In the genomic region with DNA sequence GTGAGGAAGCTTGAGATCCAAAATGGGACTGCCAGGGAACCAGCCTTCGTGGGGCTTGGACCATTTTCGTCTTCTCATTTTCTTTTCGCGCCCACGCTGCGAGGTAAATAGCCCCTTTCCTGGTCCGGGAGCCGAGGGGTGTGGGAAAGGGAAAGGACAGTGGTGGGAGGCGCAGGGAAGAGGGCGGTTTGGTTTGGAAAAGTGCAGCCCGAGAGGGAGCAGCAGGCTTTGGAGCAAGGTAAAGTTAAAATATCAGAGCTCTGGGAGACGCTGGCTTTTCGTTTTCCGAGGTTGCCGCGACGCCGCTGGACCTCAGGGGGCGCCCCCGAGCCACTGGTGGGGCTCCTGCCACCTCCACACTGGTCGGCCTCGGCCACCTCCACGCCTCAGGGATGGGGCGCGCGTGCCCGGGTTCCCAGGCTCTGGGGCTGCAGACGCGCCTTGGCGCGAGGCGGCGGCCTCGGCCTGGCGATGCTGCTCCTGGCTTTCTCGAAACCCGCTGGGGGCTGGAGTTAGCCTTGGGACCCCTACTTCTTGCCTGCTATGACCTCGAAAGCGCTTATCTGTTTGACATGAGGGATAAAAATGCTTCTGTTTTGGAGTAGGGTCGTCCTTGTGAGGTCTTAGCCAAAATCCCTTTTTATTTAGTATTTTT, we compare ENCODE assay signal across 8 cellular contexts. TPM values are rescaled to one million over a fixed set of nuclear protein-coding genes. Genes with fewer than 3 reads are reported as not detected.
A peak's percentile ranks its signal among the peaks of the same experiment; 100 is the strongest.
DNase-seq lines count a peak whose midpoint lies in the region; ATAC-seq lines count a peak whose summit lies in the region.

No MANE protein-coding gene starts in this region.

- peak overlapping the region; percentile 98 for H3K9ac ChIP-seq in HUES64 (ENCODE audit: low read depth, low read length)

- H3K27ac ChIP-seq in HUES64 (ENCODE audit: low read depth, low read length): no peak overlapping the region
- H3K27ac ChIP-seq in cingulate gyrus (ENCODE audit: low read depth, low read length): peak overlapping the region; percentile 83
- H3K27ac ChIP-seq in layer of hippocampus (ENCODE audit: low read depth, low read length): peak overlapping the region; percentile 27

- no peaks in the 10 kb centered on the region for H3K9me3 Mint-ChIP-seq in stimulated activated memory B cell treated with anti-CD40 and anti-IgM and Interleukin-4, amounts not matched to agents 10 μg/mL and 1 μg/mL and 100 μg/mL, for 72 hours
- H3K9me3 Mint-ChIP-seq in activated naive CD4-positive, alpha-beta T cell treated with anti-CD3 and anti-CD28 coated beads, Interleukin-2, amount 10 ng/mL, durations not matched to agents 7 days and 5 days: no peaks in the 10 kb centered on the region

- H3K27me3 Mint-ChIP-seq in stimulated activated memory B cell treated with anti-CD40 and anti-IgM and Interleukin-4, amounts not matched to agents 10 μg/mL and 1 μg/mL and 100 μg/mL, for 72 hours: peaks cover 48% of the 10 kb centered on the region
- H3K27me3 Mint-ChIP-seq in activated naive CD4-positive, alpha-beta T cell treated with anti-CD3 and anti-CD28 coated beads, Interleukin-2, amount 10 ng/mL, durations not matched to agents 7 days and 5 days: peaks cover 79% of the 10 kb centered on the region

- no peaks in the 10 kb centered on the region for H3K36me3 Mint-ChIP-seq in stimulated activated memory B cell treated with anti-CD40 and anti-IgM and Interleukin-4, amounts not matched to agents 10 μg/mL and 1 μg/mL and 100 μg/mL, for 72 hours
- no peaks in the 10 kb centered on the region for H3K36me3 Mint-ChIP-seq in activated naive CD4-positive, alpha-beta T cell treated with anti-CD3 and anti-CD28 coated beads, Interleukin-2, amount 10 ng/mL, durations not matched to agents 7 days and 5 days

- CTCF ChIA-PET in activated naive CD4-positive, alpha-beta T cell treated with anti-CD3 and anti-CD28 coated beads, Interleukin-2, amount 10 ng/mL, durations not matched to agents 7 days and 5 days (lab: Charles Lee): interaction anchor here (1.4 to 1.6 kb wide), 3 partner anchors 34 to 623 kb away, joined by 3 to 4 read pairs (median 4); no protein-coding TSS in a partner anchor

- no peak for ATAC-seq in stimulated activated memory B cell treated with anti-CD40 and anti-IgM and Interleukin-4, amounts not matched to agents 10 μg/mL and 1 μg/mL and 100 μg/mL, for 72 hours
- ATAC-seq in GM21447 (IDR thresholded peaks at IDR 0.05; ENCODE audit: unreplicated experiment) (no peak), HG03457 (IDR thresholded peaks at IDR 0.05; ENCODE audit: unreplicated experiment) (no peak)

- no peak overlapping the region for H3K27ac Mint-ChIP-seq in stimulated activated memory B cell treated with anti-CD40 and anti-IgM and Interleukin-4, amounts not matched to agents 10 μg/mL and 1 μg/mL and 100 μg/mL, for 72 hours
- no peak overlapping the region for H3K27ac Mint-ChIP-seq in activated naive CD4-positive, alpha-beta T cell treated with anti-CD3 and anti-CD28 coated beads, Interleukin-2, amount 10 ng/mL, durations not matched to agents 7 days and 5 days

- peak in 13 of 14 donors; percentile 4 to 84 (median 59) for DNase-seq in C1 segment of cervical spinal cord (lab: John Stamatoyannopoulos, UW)
- no peak for DNase-seq in activated naive CD4-positive, alpha-beta T cell treated with anti-CD3 and anti-CD28 coated beads, Interleukin-2, amount 10 ng/mL, durations not matched to agents 7 days and 5 days

- peak overlapping the region; percentile 62 for H3K4me3 Mint-ChIP-seq in stimulated activated memory B cell treated with anti-CD40 and anti-IgM and Interleukin-4, amounts not matched to agents 10 μg/mL and 1 μg/mL and 100 μg/mL, for 72 hours
- H3K4me3 Mint-ChIP-seq in activated naive CD4-positive, alpha-beta T cell treated with anti-CD3 and anti-CD28 coated beads, Interleukin-2, amount 10 ng/mL, durations not matched to agents 7 days and 5 days: no peak overlapping the region

- 4% methylated on average over 40 of the region's 40 CpGs for WGBS in HUES64

- peaks cover 22% of the 10 kb centered on the region for H3K4me1 ChIP-seq in HUES64 (ENCODE audit: insufficient read depth, low read length)

- peak overlapping the region; percentile 95 for H3K4me3 ChIP-seq in HUES64 (ENCODE audit: low read length)

- no peaks in the 10 kb centered on the region for H3K27me3 ChIP-seq in HUES64 (ENCODE audit: insufficient read depth, low read length)
- H3K27me3 ChIP-seq in layer of hippocampus (ENCODE audit: control insufficient read depth, insufficient read depth, low read length): peaks cover 3% of the 10 kb centered on the region

- peaks cover 21% of the 10 kb centered on the region for H3K4me1 Mint-ChIP-seq in stimulated activated memory B cell treated with anti-CD40 and anti-IgM and Interleukin-4, amounts not matched to agents 10 μg/mL and 1 μg/mL and 100 μg/mL, for 72 hours
- H3K4me1 Mint-ChIP-seq in activated naive CD4-positive, alpha-beta T cell treated with anti-CD3 and anti-CD28 coated beads, Interleukin-2, amount 10 ng/mL, durations not matched to agents 7 days and 5 days: peaks cover 20% of the 10 kb centered on the region

- H3K9me3 ChIP-seq in HUES64 (ENCODE audit: insufficient read depth, low read depth, low read length): no peaks in the 10 kb centered on the region

- peaks cover 14% of the 10 kb centered on the region for H3K36me3 ChIP-seq in HUES64 (ENCODE audit: insufficient read depth, low read length)

RNA-seq across cellular contexts. Expression of a gene that starts 3.2 kb away (rescaled TPM):
- polyA plus RNA-seq in HUES64 (2013, experiment 1 of 2): 46.4 TPM
- polyA plus RNA-seq in HUES64 (2013, experiment 2 of 2): 51.2 TPM
